ENCODE assay signal across 15 cellular contexts in genomic region chr19:28667348-28667977, GRCh38.
A peak's percentile ranks its signal among the peaks of the same experiment; 100 is the strongest.
DNase-seq lines count a peak whose midpoint lies in the region; ATAC-seq, FAIRE-seq and TF ChIP-seq lines count a peak whose summit lies in the region.
"Had no signal": no experiment of that assay in that cellular context is flagged by ENCODE, and none has a peak within 500 bp of the region (broad histone marks: within the 10 kb centered on the region; RNA-seq: fewer than 3 reads in every experiment).

No MANE protein-coding gene starts in this region.

- H3K18ac ChIP-seq in trophoblast cell (ENCODE audit: low read length), result no peak overlapping the region

- H2BK5ac ChIP-seq in trophoblast cell (ENCODE audit: low read depth, low read length, poor library complexity), result no peak overlapping the region

- peak; percentile 4 for DNase-seq in Caki2 (ENCODE audit: low read depth)
- DNase-seq in Kasumi-1 (lab: John Stamatoyannopoulos, UW), result peak; percentile 13 to 36
- peak; percentile 86 for DNase-seq in SKM-1 treated with dmso at 0.1 percent for 144 hours (lab: John Stamatoyannopoulos, UW; ENCODE audit: unreplicated experiment)
- no peak for DNase-seq in trophoblast cell
- no peak for DNase-seq in GM10266 (ENCODE audit: extremely low spot score)
- DNase-seq in RCC 7860 (ENCODE audit: low spot score), result no peak
- DNase-seq: CD8-positive, alpha-beta T cell; COR-L47; DND-41; GDM1 had no signal

- H3K14ac ChIP-seq in trophoblast cell (ENCODE audit: low read length), result no peak overlapping the region

- H3K27ac ChIP-seq in trophoblast cell (ENCODE audit: low read depth, low read length), result no peak overlapping the region
- H3K27ac ChIP-seq: HL-60 had no signal

- H3K23ac ChIP-seq in trophoblast cell (ENCODE audit: low read length), result no peak overlapping the region

- peaks cover 7% of the 10 kb centered on the region for H3K9me3 ChIP-seq in trophoblast cell (ENCODE audit: insufficient read depth, low read depth, low read length)

- H3K4me3 ChIP-seq in trophoblast cell (ENCODE audit: low read depth, low read length), result peak overlapping the region; percentile 14

- H3K36me3 ChIP-seq in trophoblast cell (ENCODE audit: control insufficient read depth in 1 of 2, insufficient read depth in 2 of 2, low read length in 2 of 2), result peaks cover 2 to 4% of the 10 kb centered on the region in 2 experiments

- no peaks in the 10 kb centered on the region for H3K79me2 ChIP-seq in trophoblast cell (ENCODE audit: control insufficient read depth, insufficient read depth, low read length, poor library complexity)

- no peak overlapping the region for H2AK5ac ChIP-seq in trophoblast cell (ENCODE audit: low read length)

- no peak for ATAC-seq in GM21737 (IDR thresholded peaks at IDR 0.05; ENCODE audit: unreplicated experiment)
- ATAC-seq: CD8-positive, alpha-beta T cell; HCT116 had no signal

- no peak overlapping the region for H4K8ac ChIP-seq in trophoblast cell (ENCODE audit: low read depth, low read length)

- no peak overlapping the region for H3K9ac ChIP-seq in trophoblast cell (ENCODE audit: low read length)

- H3K27me3 ChIP-seq in trophoblast cell (ENCODE audit: insufficient read depth, low read length), result no peaks in the 10 kb centered on the region

- H2BK12ac ChIP-seq in trophoblast cell (ENCODE audit: low read length), result no peak overlapping the region

- TF ChIP-seq CTCF in GM10266 (IDR thresholded peaks at IDR 0.05; ENCODE audit: control insufficient read depth, insufficient read depth, low read depth, missing control alignments), result no peak

- H4K12ac ChIP-seq in trophoblast cell (ENCODE audit: low read depth, low read length), result no peak overlapping the region

- no peak overlapping the region for H3K4me2 ChIP-seq in trophoblast cell (ENCODE audit: low read length)

- no peak overlapping the region for H2AFZ ChIP-seq in trophoblast cell (ENCODE audit: insufficient read depth, low read length, poor library complexity)

- H3K4me1 ChIP-seq in trophoblast cell (ENCODE audit: control insufficient read depth in 1 of 2, insufficient read depth in 2 of 2, low read length in 2 of 2), result no peaks in the 10 kb centered on the region

- in situ Hi-C loops in Caki2 (cut with HindIII; ENCODE audit: low pct_unique_long_range_greater_than_20kb, low sequenced_read_pairs), result no loop called here

- no peak for FAIRE-seq in RCC 7860 (lab: Jason Lieb, UNC)
- FAIRE-seq: A204.1, GM19239 had no signal

- H3K4ac ChIP-seq in trophoblast cell (ENCODE audit: low read depth, low read length), result no peak overlapping the region

- no peaks in the 10 kb centered on the region for H3K79me1 ChIP-seq in trophoblast cell (ENCODE audit: low read length)

- H2BK120ac ChIP-seq in trophoblast cell (ENCODE audit: insufficient read depth, low read length, poor library complexity), result no peak overlapping the region

- no peak overlapping the region for H4K91ac ChIP-seq in trophoblast cell (ENCODE audit: low read depth, low read length)

- WGBS in trophoblast cell (ENCODE audit: extremely low coverage, insufficient coverage, insufficient read length), result no CpG with 5 or more reads among the region's 7 CpGs

Comparison
In these comparisons a context has a peak if more than half of its experiments do, and no peak if none do; other contexts are left out.
1. DNase-seq: peak in Caki2 (single experiment), Kasumi-1 (2 of 2) and SKM-1 treated with dmso at 0.1 percent for 144 hours (single experiment); none in trophoblast cell (0 of 2), GM10266 (single experiment) and RCC 7860 (single experiment).